8 cellular contexts compared by ENCODE assay signal in genomic region chr17:2303278-2304188, GRCh38. TPM values are rescaled to one million over a fixed set of nuclear protein-coding genes. Genes with fewer than 3 reads are reported as not detected.
DNase-seq lines count a peak whose midpoint lies in the region; ATAC-seq and TF ChIP-seq lines count a peak whose summit lies in the region.

TSS of gene SMG6 (minus strand) at chr17:2303785. CDS start at chr17:2303720, 65 bp downstream.
A gene with protein sequence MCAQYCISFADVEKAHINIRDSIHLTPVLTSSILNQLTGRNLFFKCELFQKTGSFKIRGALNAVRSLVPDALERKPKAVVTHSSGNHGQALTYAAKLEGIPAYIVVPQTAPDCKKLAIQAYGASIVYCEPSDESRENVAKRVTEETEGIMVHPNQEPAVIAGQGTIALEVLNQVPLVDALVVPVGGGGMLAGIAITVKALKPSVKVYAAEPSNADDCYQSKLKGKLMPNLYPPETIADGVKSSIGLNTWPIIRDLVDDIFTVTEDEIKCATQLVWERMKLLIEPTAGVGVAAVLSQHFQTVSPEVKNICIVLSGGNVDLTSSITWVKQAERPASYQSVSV (plus strand): TSS chr17:2303950. CDS start chr17:2315561, 11,611 bp downstream.

- H3K27me3 ChIP-seq in HAP-1 (ENCODE audit: low read depth) (no peaks in the 10 kb centered on the region), MG63 (no peaks in the 10 kb centered on the region), suprapubic skin (no peaks in the 10 kb centered on the region)

- no peak for TF ChIP-seq EP300 in suprapubic skin (IDR thresholded peaks at IDR 0.05)

- H3K27ac ChIP-seq in suprapubic skin: peak within 1 kb of the TSS; percentile 81

- TF ChIP-seq CTCF in suprapubic skin (IDR thresholded peaks at IDR 0.05): no peak

- peak; percentile 79 for DNase-seq in GM04504 (ENCODE audit: low read depth)
- DNase-seq in HAP-1 (ENCODE audit: low spot score in 2 of 2): peak; percentile 87 to 94
- DNase-seq in MG63: peak; percentile 83
- DNase-seq in globus pallidus (ENCODE audit: low spot score): peak; percentile 86
- DNase-seq in occipital lobe (lab: John Stamatoyannopoulos, UW): peak; percentile 89
- peak; percentile 93 to 94 for DNase-seq in suprapubic skin (ENCODE audit: low spot score in 2 of 2)

- H3K36me3 ChIP-seq in HAP-1 (replicated peaks): peaks cover 12% of the 10 kb centered on the region
- H3K36me3 ChIP-seq in MG63: peaks cover 2% of the 10 kb centered on the region; the same call in 1 of the 2 replicates
- peaks cover 14% of the 10 kb centered on the region for H3K36me3 ChIP-seq in suprapubic skin

- H3K4me1 Mint-ChIP-seq in activated naive CD4-positive, alpha-beta T cell treated with anti-CD3 and anti-CD28 coated beads, Interleukin-2, amount 50 U/mL, for 24 hours: peaks cover 46% of the 10 kb centered on the region

- H3K9me3 ChIP-seq in HAP-1 (no peaks in the 10 kb centered on the region), MG63 (no peaks in the 10 kb centered on the region), suprapubic skin (no peaks in the 10 kb centered on the region)

- H3K36me3 Mint-ChIP-seq in activated naive CD4-positive, alpha-beta T cell treated with anti-CD3 and anti-CD28 coated beads, Interleukin-2, amount 50 U/mL, for 24 hours: peaks cover 8% of the 10 kb centered on the region

- 0% methylated on average over 17 of the region's 100 CpGs for WGBS in suprapubic skin

- H3K27me3 Mint-ChIP-seq in activated naive CD4-positive, alpha-beta T cell treated with anti-CD3 and anti-CD28 coated beads, Interleukin-2, amount 50 U/mL, for 24 hours: no peaks in the 10 kb centered on the region

- H3K4me3 ChIP-seq in HAP-1 (peak within 1 kb of the TSS; percentile 97), MG63 (peak within 1 kb of the TSS; percentile 58), suprapubic skin (peak within 1 kb of the TSS; percentile 63)

- peak within 1 kb of the TSS; percentile 81 for H3K27ac Mint-ChIP-seq in activated naive CD4-positive, alpha-beta T cell treated with anti-CD3 and anti-CD28 coated beads, Interleukin-2, amount 50 U/mL, for 24 hours

- in situ Hi-C loops in HAP-1 (cut with MboI; ENCODE audit: low sequenced_read_pairs): no loop called here

- ATAC-seq in SK-N-SH treated with all-trans-retinoic acid at 6 μM for 48 hours: peak; percentile 95

- TF ChIP-seq POLR2A in suprapubic skin (IDR thresholded peaks at IDR 0.05): peak in 1 of 2 donors; percentile 16

- H3K4me1 ChIP-seq in HAP-1: peaks cover 8% of the 10 kb centered on the region
- H3K4me1 ChIP-seq in suprapubic skin: peaks cover 31% of the 10 kb centered on the region

- peak within 1 kb of the TSS; percentile 93 for H3K4me3 Mint-ChIP-seq in activated naive CD4-positive, alpha-beta T cell treated with anti-CD3 and anti-CD28 coated beads, Interleukin-2, amount 50 U/mL, for 24 hours

- no peaks in the 10 kb centered on the region for H3K9me3 Mint-ChIP-seq in activated naive CD4-positive, alpha-beta T cell treated with anti-CD3 and anti-CD28 coated beads, Interleukin-2, amount 50 U/mL, for 24 hours

TF ChIP-seq in SK-N-SH treated with all-trans-retinoic acid at 6 μM for 48 hours, 23 proteins besides CTCF, POLR2A, EP300 and RAD21:
- TF ChIP-seq ZNF70 (CRISPR knock-in tag; IDR thresholded peaks at IDR 0.05) (no peak), ARNTL (CRISPR knock-in tag; IDR thresholded peaks at IDR 0.05; ENCODE audit: borderline replicate concordance, low read depth) (no peak)

RNA-seq across cellular contexts. Expression of gene SMG6, which starts in this region (rescaled TPM):
- 15.3 and 24.9 TPM in 2 replicates for total RNA-seq in MG63 (2014; rRNA removed; shearing (Covaris generic); ENCODE audit: low replicate concordance)
- total RNA-seq in occipital lobe (19.8 TPM), suprapubic skin (10 to 100 TPM; 29.6 to 58.6 (median 45.5) TPM)

RNA-seq across cellular contexts. Expression of the second gene that starts in this region (rescaled TPM):
- total RNA-seq in MG63 (2014; rRNA removed; shearing (Covaris generic); ENCODE audit: low replicate concordance): 26.5 and 34.3 TPM in 2 replicates
- total RNA-seq in occipital lobe (57.9 TPM), suprapubic skin (10 to 100 TPM in 3 of 4 donors, 1 to 10 TPM in 1; 4.0 to 13.9 (median 11.2) TPM)

Comparison
In these comparisons a context has a peak if more than half of its experiments do, and no peak if none do; other contexts are left out.
1. Peak in every context shown above with its lines: DNase-seq, ATAC-seq, H3K4me3 ChIP-seq and H3K27ac ChIP-seq.